ENCODE assay signal across 8 cellular contexts in the genomic region with DNA sequence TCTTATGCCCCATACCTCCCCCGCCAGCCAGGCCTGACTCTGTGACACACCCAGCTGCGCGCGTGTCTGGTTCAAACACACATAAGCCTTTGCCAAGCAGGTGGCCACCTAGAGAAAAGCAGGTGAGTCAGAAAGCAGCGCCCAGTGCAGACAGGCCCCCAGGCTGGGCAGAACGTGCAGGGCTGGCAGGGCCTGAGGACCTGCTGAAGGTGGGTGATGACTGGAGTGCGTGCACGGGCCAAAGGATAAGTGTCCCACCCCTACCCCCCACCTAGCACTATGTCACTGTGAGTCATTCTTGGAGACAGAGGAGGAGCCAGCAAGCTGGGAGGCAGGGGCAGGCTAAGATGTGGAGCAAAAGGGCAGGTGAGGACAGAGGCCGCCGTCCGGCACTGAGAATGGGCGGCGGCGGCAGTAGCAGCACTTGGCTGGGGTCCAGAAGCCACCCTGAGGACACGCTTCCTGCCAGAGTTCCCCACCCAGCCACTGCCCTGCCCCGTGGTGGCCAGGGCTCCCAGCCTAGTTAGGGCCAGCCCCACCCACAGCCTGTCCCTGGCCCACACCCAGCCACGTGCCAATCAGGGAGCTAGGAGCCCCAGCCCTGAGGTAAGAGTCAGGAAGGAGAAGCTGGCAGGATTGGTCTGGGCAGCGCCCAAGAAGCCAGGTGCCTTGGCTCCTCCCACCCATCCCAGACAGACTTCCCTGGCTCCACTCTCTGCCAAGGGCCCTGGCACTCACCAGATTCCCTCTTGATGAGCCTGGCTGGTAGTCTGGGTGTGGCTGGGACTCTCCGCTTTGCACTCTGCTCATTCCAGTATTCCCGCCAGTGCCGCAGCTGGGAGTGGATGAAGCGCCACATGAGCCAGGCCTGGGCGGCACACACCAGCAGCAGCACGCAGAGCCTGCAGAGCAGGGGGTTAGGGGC.
A peak's percentile ranks its signal among the peaks of the same experiment; 100 is the strongest.
DNase-seq lines count a peak whose midpoint lies in the region; ATAC-seq and TF ChIP-seq lines count a peak whose summit lies in the region.

No MANE protein-coding gene starts in this region.

- no peaks in the 10 kb centered on the region for H4K20me1 ChIP-seq in KMS-11 (ENCODE audit: insufficient read depth)

- in situ Hi-C loops in ACHN (cut with HindIII; ENCODE audit: low pct_ligation_motif_present, low pct_unique_long_range_greater_than_20kb, low sequenced_read_pairs), result no loop called here
- in situ Hi-C loops in gastrocnemius medialis (cut with MboI; ENCODE audit: low sequenced_read_pairs in 4 of 4), result no loop called here

- DNase-seq in ACHN (peak; percentile 90), SW 1271 (lab: John Stamatoyannopoulos, UW) (peak; percentile 80 to 93), cardiac muscle cell (ENCODE audit: low read depth in 1 of 2, low spot score in 1 of 2) (peak in 1 of 2 donors; percentile 71), gastrocnemius medialis (peak; percentile 96 to 99), retina (no peak)

- TF ChIP-seq POLR2A in gastrocnemius medialis (IDR thresholded peaks at IDR 0.05), result peak; percentile 13 to 41

- intact Hi-C loops in gastrocnemius medialis (cut with DNase I; ENCODE audit: low total_unique reads), result loop anchor here (1.0 to 10.0 kb wide), 6 partner anchors 13 to 369 kb away; partner anchors contain the start of gene TRAM2

- peaks cover 3% of the 10 kb centered on the region; the same call in 1 of the 2 replicates for H3K79me2 ChIP-seq in KMS-11 (ENCODE audit: insufficient read depth, low read depth)

- H3K9me3 ChIP-seq in cardiac muscle cell (ENCODE audit: low read depth) (no peaks in the 10 kb centered on the region), gastrocnemius medialis (no peaks in the 10 kb centered on the region)

- peak overlapping the region; percentile 49; the same call in 1 of the 2 replicates for H3K9ac ChIP-seq in KMS-11

- H3K36me3 ChIP-seq in KMS-11 (ENCODE audit: insufficient read depth) (no peaks in the 10 kb centered on the region), cardiac muscle cell (no peaks in the 10 kb centered on the region), gastrocnemius medialis (no peaks in the 10 kb centered on the region)

- H3K4me2 ChIP-seq in KMS-11, result peak overlapping the region; percentile 74

- H3K27me3 ChIP-seq in KMS-11 (ENCODE audit: insufficient read depth, low read depth) (no peaks in the 10 kb centered on the region), cardiac muscle cell (no peaks in the 10 kb centered on the region), gastrocnemius medialis (no peaks in the 10 kb centered on the region)

- H3K4me3 ChIP-seq in KMS-11 (IDR thresholded peaks at IDR 0.05; ENCODE audit: insufficient read depth, low read depth, low read length) (no peak overlapping the region), cardiac muscle cell (no peak overlapping the region), gastrocnemius medialis (peak overlapping the region; percentile 3 to 35 (median 19))

- no peak overlapping the region for H2AFZ ChIP-seq in KMS-11 (ENCODE audit: low read depth)

- TF ChIP-seq CTCF in KMS-11 (conservative IDR thresholded peaks at IDR 0.05; ENCODE audit: low read depth, low read length) (no peak), cardiac muscle cell (IDR thresholded peaks at IDR 0.05; ENCODE audit: low read depth, low read length) (no peak), gastrocnemius medialis (IDR thresholded peaks at IDR 0.05 in 4 of 5, conservative IDR thresholded peaks at IDR 0.05 in 1 of 5) (no peak)

- ATAC-seq in gastrocnemius medialis (peak; percentile 81 to 82), GM21447 (IDR thresholded peaks at IDR 0.05; ENCODE audit: unreplicated experiment) (no peak), HG02759 (IDR thresholded peaks at IDR 0.05; ENCODE audit: unreplicated experiment) (no peak)

- H3K27ac ChIP-seq in KMS-11 (peak overlapping the region; percentile 86), cardiac muscle cell (peak overlapping the region; percentile 38), gastrocnemius medialis (peak overlapping the region; percentile 82 to 89 (median 86))

- peaks cover 90% of the 10 kb centered on the region for H3K4me1 ChIP-seq in KMS-11 (ENCODE audit: low read depth, poor library complexity, severe bottlenecking)
- H3K4me1 ChIP-seq in cardiac muscle cell (ENCODE audit: low read depth), result peaks cover 8% of the 10 kb centered on the region
- peaks cover 42 to 45% of the 10 kb centered on the region in 2 donors for H3K4me1 ChIP-seq in gastrocnemius medialis

Comparison
In these comparisons a context has a peak if more than half of its experiments do, and no peak if none do; other contexts are left out.
1. H3K4me3 ChIP-seq: peak in gastrocnemius medialis (4 of 4); none in KMS-11 (single experiment) and cardiac muscle cell (single experiment).
2. ATAC-seq: peak in gastrocnemius medialis (2 of 2); none in GM21447 (single experiment) and HG02759 (single experiment).
3. Peak in every context shown above with its lines, with median percentiles within 50 percentile points of each other: H3K27ac ChIP-seq.